In the genomic region with DNA sequence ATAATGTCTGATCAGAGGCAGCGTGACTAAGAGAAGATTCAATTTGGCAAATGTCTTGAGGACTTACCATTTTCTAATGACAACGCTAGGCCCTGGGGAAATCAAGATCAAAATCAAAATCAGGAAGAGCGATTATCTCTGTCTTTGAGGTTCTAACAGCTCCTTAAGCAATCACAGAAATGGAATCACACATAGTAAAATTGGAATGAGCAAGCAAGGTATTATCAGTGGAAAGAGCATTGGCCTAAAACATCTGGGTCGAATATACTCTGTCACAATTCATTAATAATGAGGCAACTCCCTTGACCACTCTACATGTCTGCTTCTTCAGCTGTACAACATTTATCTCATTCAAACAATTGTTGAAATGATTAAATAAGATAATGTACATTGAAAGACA, we compare ENCODE assay signal across 17 cellular contexts. TPM values are rescaled to one million over a fixed set of nuclear protein-coding genes. Genes with fewer than 3 reads are reported as not detected.
DNase-seq lines count a peak whose midpoint lies in the region; ATAC-seq and TF ChIP-seq lines count a peak whose summit lies in the region.
"Had no signal": no experiment of that assay in that cellular context is flagged by ENCODE, and none has a peak within 500 bp of the region (broad histone marks: within the 10 kb centered on the region; RNA-seq: fewer than 3 reads in every experiment).

No MANE protein-coding gene starts in this region.

- intact Hi-C loops in naive thymus-derived CD4-positive, alpha-beta T cell (cut with micrococcal nuclease), result no loop called here
- intact Hi-C loops in breast epithelium (cut with DNase I; ENCODE audit: low total_unique reads), result no loop called here

- H3K9me2 ChIP-seq in Karpas-422 (replicated peaks; ENCODE audit: insufficient read depth, low read length), result no peaks in the 10 kb centered on the region

- H3K4me1 Mint-ChIP-seq in HFFc6 (ENCODE audit: low read depth), result peaks cover 63% of the 10 kb centered on the region
- no peaks in the 10 kb centered on the region for H3K4me1 Mint-ChIP-seq in naive thymus-derived CD4-positive, alpha-beta T cell
- H3K4me1 Mint-ChIP-seq in activated T-cell treated with anti-CD3 and anti-CD28 coated beads, Interleukin-2, amount 50 U/mL, for 4 hours (ENCODE audit: low read depth), result peaks cover 9% of the 10 kb centered on the region
- H3K4me1 Mint-ChIP-seq: IgD-negative memory B cell had no signal

- 0 out of 2 replicates have a peak, but pooled peaks cover 4% of the 10 kb centered on the region for H3K36me3 Mint-ChIP-seq in HFFc6 (ENCODE audit: low read depth)
- no peaks in the 10 kb centered on the region for H3K36me3 Mint-ChIP-seq in naive thymus-derived CD4-positive, alpha-beta T cell
- no peaks in the 10 kb centered on the region for H3K36me3 Mint-ChIP-seq in activated T-cell treated with anti-CD3 and anti-CD28 coated beads, Interleukin-2, amount 50 U/mL, for 4 hours (ENCODE audit: insufficient read depth)
- H3K36me3 Mint-ChIP-seq: IgD-negative memory B cell had no signal

- H3K27me3 Mint-ChIP-seq in HFFc6 (ENCODE audit: insufficient read depth), result no peaks in the 10 kb centered on the region
- peaks cover 0 to 6% (median 4%) of the 10 kb centered on the region in 5 donors for H3K27me3 Mint-ChIP-seq in naive thymus-derived CD4-positive, alpha-beta T cell
- peaks cover 3% of the 10 kb centered on the region for H3K27me3 Mint-ChIP-seq in activated T-cell treated with anti-CD3 and anti-CD28 coated beads, Interleukin-2, amount 50 U/mL, for 4 hours (ENCODE audit: low read depth)
- H3K27me3 Mint-ChIP-seq: IgD-negative memory B cell had no signal

- H3K4me2 ChIP-seq in Karpas-422 (ENCODE audit: low read depth, low read length, poor library complexity, severe bottlenecking), result no peak overlapping the region

- no peaks in the 10 kb centered on the region for H3K27me3 ChIP-seq in ACC112 (ENCODE audit: insufficient read depth, low read length)
- H3K27me3 ChIP-seq in naive thymus-derived CD4-positive, alpha-beta T cell (ENCODE audit: control insufficient read depth in 2 of 2, insufficient read depth in 2 of 2, low read length in 2 of 2), result no peaks in the 10 kb centered on the region
- no peaks in the 10 kb centered on the region for H3K27me3 ChIP-seq in Karpas-422 (ENCODE audit: low read length)
- no peaks in the 10 kb centered on the region for H3K27me3 ChIP-seq in breast epithelium

- H3K9me3 ChIP-seq in naive thymus-derived CD4-positive, alpha-beta T cell (ENCODE audit: control insufficient read depth in 2 of 3, low read length in 3 of 3), result no peaks in the 10 kb centered on the region
- H3K9me3 ChIP-seq in Karpas-422 (ENCODE audit: low read length), result no peaks in the 10 kb centered on the region
- no peaks in the 10 kb centered on the region for H3K9me3 ChIP-seq in breast epithelium

- H3K4me1 ChIP-seq in ACC112 (ENCODE audit: control insufficient read depth, insufficient read depth, low read length, unreplicated experiment), result peaks cover 53% of the 10 kb centered on the region
- H3K4me1 ChIP-seq in naive thymus-derived CD4-positive, alpha-beta T cell (ENCODE audit: control insufficient read depth in 2 of 2, insufficient read depth in 2 of 2, low read length in 2 of 2), result no peaks in the 10 kb centered on the region
- no peaks in the 10 kb centered on the region for H3K4me1 ChIP-seq in Karpas-422 (ENCODE audit: low read length)
- no peaks in the 10 kb centered on the region for H3K4me1 ChIP-seq in breast epithelium

- POLR2A ChIA-PET in naive thymus-derived CD4-positive, alpha-beta T cell (lab: Charles Lee), result no interaction called here

- TF ChIP-seq CTCF in HFFc6 (IDR thresholded peaks at IDR 0.05), result no peak
- TF ChIP-seq CTCF in fibroblast of mammary gland (conservative IDR thresholded peaks at IDR 0.05; ENCODE audit: control insufficient read depth, insufficient read depth, low read depth, low read length), result no peak
- TF ChIP-seq CTCF in breast epithelium (IDR thresholded peaks at IDR 0.05), result no peak

- TF ChIP-seq POLR2A in breast epithelium (IDR thresholded peaks at IDR 0.05), result no peak

- ATAC-seq in naive thymus-derived CD4-positive, alpha-beta T cell, result peak; percentile 34
- ATAC-seq in activated T-cell treated with anti-CD3 and anti-CD28 coated beads, Interleukin-2, amount 50 U/mL, for 4 hours, result no peak

- H3K36me3 ChIP-seq in ACC112 (ENCODE audit: insufficient read depth, low read length), result no peaks in the 10 kb centered on the region
- H3K36me3 ChIP-seq in naive thymus-derived CD4-positive, alpha-beta T cell (ENCODE audit: control insufficient read depth in 2 of 3, insufficient read depth in 3 of 3, low read length in 3 of 3), result no peaks in the 10 kb centered on the region
- no peaks in the 10 kb centered on the region for H3K36me3 ChIP-seq in Karpas-422 (ENCODE audit: insufficient read depth, low read length)
- H3K36me3 ChIP-seq in breast epithelium, result no peaks in the 10 kb centered on the region

- H3K4me3 Mint-ChIP-seq in HFFc6, result no peak overlapping the region
- H3K4me3 Mint-ChIP-seq in naive thymus-derived CD4-positive, alpha-beta T cell, result no peak overlapping the region
- H3K4me3 Mint-ChIP-seq in activated T-cell treated with anti-CD3 and anti-CD28 coated beads, Interleukin-2, amount 50 U/mL, for 4 hours, result no peak overlapping the region
- H3K4me3 Mint-ChIP-seq: IgD-negative memory B cell had no signal

- H3K27ac Mint-ChIP-seq in HFFc6, result peak overlapping the region; percentile 68
- no peak overlapping the region for H3K27ac Mint-ChIP-seq in naive thymus-derived CD4-positive, alpha-beta T cell

- H3K9ac ChIP-seq in Karpas-422 (ENCODE audit: low read length), result no peak overlapping the region

- H3K27ac ChIP-seq in ACC112 (ENCODE audit: low read depth, low read length) (peak overlapping the region; percentile 68), Karpas-422 (ENCODE audit: low read length) (no peak overlapping the region), breast epithelium (no peak overlapping the region)
- no peak overlapping the region for H3K27ac ChIP-seq in naive thymus-derived CD4-positive, alpha-beta T cell (ENCODE audit: low read depth, low read length)
- H3K27ac ChIP-seq: C4-2B, SK-N-MC had no signal

- no peak overlapping the region for H3K4me3 ChIP-seq in ACC112 (ENCODE audit: low read depth, low read length)
- H3K4me3 ChIP-seq in fibroblast of mammary gland (ENCODE audit: control insufficient read depth, low read depth, low read length), result no peak overlapping the region
- H3K4me3 ChIP-seq in naive thymus-derived CD4-positive, alpha-beta T cell (ENCODE audit: low read length), result no peak overlapping the region
- no peak overlapping the region for H3K4me3 ChIP-seq in Karpas-422 (ENCODE audit: low read length)
- no peak overlapping the region for H3K4me3 ChIP-seq in breast epithelium
- H3K4me3 ChIP-seq: SK-N-MC had no signal

- H3K79me2 ChIP-seq in ACC112 (ENCODE audit: control insufficient read depth, insufficient read depth, low read length, unreplicated experiment) (no peaks in the 10 kb centered on the region), Karpas-422 (ENCODE audit: low read length) (no peaks in the 10 kb centered on the region)

- no peaks in the 10 kb centered on the region for H4K20me1 ChIP-seq in Karpas-422 (ENCODE audit: insufficient read depth, low read depth, low read length)

- DNase-seq in HFFc6 (no peak), fibroblast of mammary gland (ENCODE audit: low read depth) (peak; percentile 30), Karpas-422 (no peak), breast epithelium (ENCODE audit: low spot score in 2 of 2) (no peak)
- no peak for DNase-seq in naive thymus-derived CD4-positive, alpha-beta T cell
- DNase-seq in activated T-cell treated with anti-CD3 and anti-CD28 coated beads, Interleukin-2, amount 50 U/mL, for 4 hours, result no peak
- DNase-seq: DMS153, NCI-H1930, NCI-H2171, NCI-H774 had no signal

- no peaks in the 10 kb centered on the region for H3K9me3 Mint-ChIP-seq in HFFc6
- no peaks in the 10 kb centered on the region for H3K9me3 Mint-ChIP-seq in naive thymus-derived CD4-positive, alpha-beta T cell
- H3K9me3 Mint-ChIP-seq in activated T-cell treated with anti-CD3 and anti-CD28 coated beads, Interleukin-2, amount 50 U/mL, for 4 hours, result no peaks in the 10 kb centered on the region

- H2AFZ ChIP-seq in ACC112 (ENCODE audit: low read length, unreplicated experiment) (peak overlapping the region; percentile 40), Karpas-422 (ENCODE audit: low read length) (no peak overlapping the region)

- CTCF ChIA-PET in naive thymus-derived CD4-positive, alpha-beta T cell (lab: Charles Lee), result no interaction called here

RNA-seq across cellular contexts. Expression of a gene that starts 8.5 kb away (rescaled TPM):
- 10 to 100 TPM; 30.9 to 91.5 (median 36.1) TPM for total RNA-seq in HFFc6 (2021; fragmentation: NEBNext Ultra II Directional; extraction: Animal tissue kit (Norgen Biotek cat#: 25700))
- total RNA-seq in naive thymus-derived CD4-positive, alpha-beta T cell, result 1 to 10 TPM in 4 of 5 experiments, not detected in 1; 3.6 to 8.5 (median 4.9) TPM
- polyA plus RNA-seq in naive thymus-derived CD4-positive, alpha-beta T cell, result not detected
- not detected in 2 replicates for total RNA-seq in Karpas-422 (2014; rRNA removed; shearing (Covaris generic); ENCODE audit: low replicate concordance)
- total RNA-seq in activated T-cell treated with anti-CD3 and anti-CD28 coated beads, Interleukin-2, amount 50 U/mL, for 4 hours, result 1 to 10 TPM in 2 of 3 donors, under 1 TPM in 1; 0.78 to 1.5 (median 1.2) TPM
- total RNA-seq in breast epithelium, result 10 to 100 TPM in 1 of 3 donors, under 1 TPM in 1, not detected in 1; 0.32 to 16.2 TPM
- polyA plus RNA-seq: IgD-negative memory B cell had no signal

RNA-seq across cellular contexts. Expression of a gene that starts 28.8 kb away (rescaled TPM):
- 1 to 10 TPM; 1.3 to 5.0 (median 1.8) TPM for total RNA-seq in HFFc6 (2021; fragmentation: NEBNext Ultra II Directional; extraction: Animal tissue kit (Norgen Biotek cat#: 25700))
- 1 to 10 TPM in 1 of 5 experiments, not detected in 4; 1.5 TPM for total RNA-seq in naive thymus-derived CD4-positive, alpha-beta T cell
- polyA plus RNA-seq in naive thymus-derived CD4-positive, alpha-beta T cell, result not detected
- not detected in 2 replicates for total RNA-seq in Karpas-422 (2014; rRNA removed; shearing (Covaris generic); ENCODE audit: low replicate concordance)
- under 1 TPM in 1 of 3 donors, not detected in 2; 0.27 TPM for total RNA-seq in activated T-cell treated with anti-CD3 and anti-CD28 coated beads, Interleukin-2, amount 50 U/mL, for 4 hours
- total RNA-seq in breast epithelium, result under 1 TPM in 1 of 3 donors, not detected in 2; 0.15 TPM
- total RNA-seq: HT1080, LHCN-M2, NCI-H460 had no signal
- polyA plus RNA-seq: IgD-negative memory B cell had no signal
